In genomic region chr6:129307845-129308244, GRCh38 we compare ENCODE assay signal across 25 cellular contexts.
DNase-seq lines count a peak whose midpoint lies in the region; ATAC-seq, FAIRE-seq and TF ChIP-seq lines count a peak whose summit lies in the region.
"Had no signal": no experiment of that assay in that cellular context is flagged by ENCODE, and none has a peak within 500 bp of the region (broad histone marks: within the 10 kb centered on the region; RNA-seq: fewer than 3 reads in every experiment).

No MANE protein-coding gene starts in this region.

- intact Hi-C loops in HepG2 (cut with micrococcal nuclease; ENCODE audit: unreplicated experiment) (no loop called here), right lobe of liver (cut with DNase I) (no loop called here), PC-3 (cut with micrococcal nuclease) (loop anchor here (5.0 kb wide), 2 partner anchors 56 to 501 kb away; no protein-coding TSS in a partner anchor), K562 (cut with micrococcal nuclease) (no loop called here)

- H3K27ac ChIP-seq in HepG2 (ENCODE audit: extremely low read length, insufficient read depth, low read length) (no peak overlapping the region), right lobe of liver (no peak overlapping the region), PC-3 (ENCODE audit: low read length) (no peak overlapping the region), K562 (ENCODE audit: extremely low read depth, low read depth, low read length) (no peak overlapping the region)
- H3K27ac ChIP-seq: 22Rv1, BLaER1 had no signal

- in situ Hi-C loops in HepG2 (cut with HindIII; ENCODE audit: extremely low pct_ligation_motif_present, low pct_unique_long_range_greater_than_20kb) (no loop called here), K562 (cut with MboI) (no loop called here)

- H2AFZ ChIP-seq in HepG2 (ENCODE audit: low read length) (no peak overlapping the region), PC-3 (ENCODE audit: low read length) (no peak overlapping the region), K562 (ENCODE audit: low read depth, low read length) (no peak overlapping the region)

- H3K79me2 ChIP-seq in HepG2 (ENCODE audit: insufficient read depth, low read length) (no peaks in the 10 kb centered on the region), PC-3 (ENCODE audit: low read length) (no peaks in the 10 kb centered on the region), K562 (ENCODE audit: control insufficient read depth, insufficient read depth, low read length) (no peaks in the 10 kb centered on the region)

- no peak for DNase-seq in HepG2 (ENCODE audit: low spot score)
- no peak for DNase-seq in right lobe of liver
- no peak for DNase-seq in PC-3
- no peak for DNase-seq in K562 (ENCODE audit: extremely low read depth in 1 of 4, low spot score in 3 of 4)
- DNase-seq in activated naive CD4-positive, alpha-beta T cell treated with anti-CD3 and anti-CD28 coated beads, Interleukin-2, amount 50 U/mL, for 16 hours: no peak
- DNase-seq in NCI-H774 (lab: John Stamatoyannopoulos, UW): no peak
- DNase-seq: ACHN; BE2C; C1 segment of cervical spinal cord; CD4-positive, alpha-beta memory T cell; CD4-positive, CD25-positive, alpha-beta regulatory T cell; CD8-positive, alpha-beta memory T cell; COR-L47; DMS 273 treated with DMSO at 0.1 percent for 48 hours; DMS153; DMS53; DMS79; DND-41; EL; GDM1 had no signal

- WGBS in HepG2 (ENCODE audit: low lambda C conversion rate): 3% methylated on average over 2 of the region's 2 CpGs
- 34% methylated on average over 2 of the region's 2 CpGs for WGBS in right lobe of liver (ENCODE audit: insufficient coverage, low coverage, low lambda C conversion rate, missing lambda C conversion rate)
- WGBS in K562 (ENCODE audit: insufficient coverage, low coverage, missing lambda C conversion rate): 0% methylated on average over 2 of the region's 2 CpGs

- no peaks in the 10 kb centered on the region for H4K20me1 ChIP-seq in HepG2 (ENCODE audit: insufficient read depth, low read length)
- no peaks in the 10 kb centered on the region for H4K20me1 ChIP-seq in PC-3 (ENCODE audit: low read length)
- H4K20me1 ChIP-seq in K562 (replicated peaks; ENCODE audit: control insufficient read depth, insufficient read depth, low read length): no peaks in the 10 kb centered on the region
- H4K20me1 ChIP-seq: BLaER1 had no signal

- H3K9ac ChIP-seq in HepG2 (ENCODE audit: insufficient read depth, low read depth, low read length) (no peak overlapping the region), PC-3 (ENCODE audit: low read length) (no peak overlapping the region), K562 (ENCODE audit: insufficient read depth in 1 of 2, low read depth in 2 of 2, low read length in 2 of 2) (no peak overlapping the region)
- H3K9ac ChIP-seq: BLaER1 had no signal

- CTCF ChIA-PET in HepG2 (lab: Yijun Ruan, JAX; ENCODE audit: low intra/inter-chr PET ratio, low total read pairs) (no interaction called here), PC-3 (lab: Charles Lee) (no interaction called here), K562 (lab: Yijun Ruan, JAX; ENCODE audit: low intra/inter-chr PET ratio) (no interaction called here)

- H3F3A ChIP-seq in PC-3 (ENCODE audit: low read length, unreplicated experiment): peaks cover 4% of the 10 kb centered on the region

- H3K4me3 ChIP-seq in HepG2 (replicated peaks in 1 of 3; ENCODE audit: insufficient read depth in 1 of 3, low read depth in 2 of 3, low read length in 3 of 3) (no peak overlapping the region), right lobe of liver (no peak overlapping the region), PC-3 (ENCODE audit: low read length) (no peak overlapping the region), K562 (no peak overlapping the region)
- H3K4me3 ChIP-seq: BLaER1, GM12878 had no signal

- H3K27me3 ChIP-seq in HepG2 (ENCODE audit: control insufficient read depth in 1 of 2, insufficient read depth in 2 of 2, low read length in 2 of 2) (no peaks in the 10 kb centered on the region), right lobe of liver (no peaks in the 10 kb centered on the region), PC-3 (ENCODE audit: low read length) (no peaks in the 10 kb centered on the region), K562 (ENCODE audit: control insufficient read depth in 2 of 2, insufficient read depth in 2 of 2, low read length in 2 of 2) (no peaks in the 10 kb centered on the region)
- H3K27me3 ChIP-seq: BE2C, BLaER1 had no signal

- BruUV-seq in HepG2 (replicated peaks; lab: Mats Ljungman, UMichigan): no TSS peak
- no TSS peak for BruUV-seq in PC-3 (replicated peaks; lab: Mats Ljungman, UMichigan)
- no TSS peak for BruUV-seq in K562 (replicated peaks; lab: Mats Ljungman, UMichigan)

- ATAC-seq in HepG2: no peak
- no peak for ATAC-seq in right lobe of liver
- no peak for ATAC-seq in PC-3
- ATAC-seq in K562: no peak
- ATAC-seq: GM12878 had no signal

- TF ChIP-seq POLR2A in HepG2 (IDR thresholded peaks at IDR 0.05; ENCODE audit: insufficient read depth in 1 of 2, low read depth in 2 of 2, low read length in 2 of 2) (no peak), right lobe of liver (IDR thresholded peaks at IDR 0.05) (no peak), K562 (conservative IDR thresholded peaks at IDR 0.05) (no peak)

- POLR2A ChIA-PET in HepG2 (lab: Yijun Ruan, JAX): no interaction called here
- POLR2A ChIA-PET in PC-3 (lab: Charles Lee; ENCODE audit: unreplicated experiment): no interaction called here
- POLR2A ChIA-PET in K562 (lab: Yijun Ruan, JAX): no interaction called here

- H3K9me2 ChIP-seq in PC-3 (replicated peaks; ENCODE audit: low read length): no peaks in the 10 kb centered on the region

- H3K36me3 ChIP-seq in HepG2 (replicated peaks in 1 of 2; ENCODE audit: control insufficient read depth in 1 of 2, insufficient read depth in 2 of 2, low read length in 2 of 2) (no peaks in the 10 kb centered on the region), right lobe of liver (no peaks in the 10 kb centered on the region), PC-3 (ENCODE audit: low read depth, low read length) (no peaks in the 10 kb centered on the region), K562 (ENCODE audit: control insufficient read depth, insufficient read depth, low read length) (no peaks in the 10 kb centered on the region)
- H3K36me3 ChIP-seq: BE2C, BLaER1 had no signal

- TF ChIP-seq CTCF in HepG2 (CRISPR knock-in tag; IDR thresholded peaks at IDR 0.05): no peak
- no peak for TF ChIP-seq CTCF in right lobe of liver (IDR thresholded peaks at IDR 0.05)
- no peak for TF ChIP-seq CTCF in PC-3 (conservative IDR thresholded peaks at IDR 0.05; ENCODE audit: low read depth, low read length)
- TF ChIP-seq CTCF in K562 (IDR thresholded peaks at IDR 0.05 in 2 of 3, conservative IDR thresholded peaks at IDR 0.05 in 1 of 3; ENCODE audit: insufficient read depth in 2 of 3, low read depth in 1 of 3, low read length in 3 of 3): no peak

- H3K9me3 ChIP-seq in HepG2 (ENCODE audit: low read length): no peaks in the 10 kb centered on the region
- no peaks in the 10 kb centered on the region for H3K9me3 ChIP-seq in right lobe of liver
- H3K9me3 ChIP-seq in PC-3 (ENCODE audit: low read length): no peaks in the 10 kb centered on the region
- no peaks in the 10 kb centered on the region for H3K9me3 ChIP-seq in K562 (replicated peaks; ENCODE audit: control insufficient read depth, insufficient read depth, low read depth, low read length)
- H3K9me3 ChIP-seq: BE2C had no signal

- H3K4me2 ChIP-seq in HepG2 (ENCODE audit: low read depth, low read length): no peak overlapping the region
- peak overlapping the region; percentile 9; the same call in 1 of the 2 replicates for H3K4me2 ChIP-seq in PC-3 (ENCODE audit: low read length)
- no peak overlapping the region for H3K4me2 ChIP-seq in K562 (ENCODE audit: insufficient read depth, low read length)
- H3K4me2 ChIP-seq: BLaER1 had no signal

- no peak for TF ChIP-seq RAD21 in HepG2 (CRISPR knock-in tag; IDR thresholded peaks at IDR 0.05)
- TF ChIP-seq RAD21 in K562 (CRISPR knock-in tag; conservative IDR thresholded peaks at IDR 0.05 in 1 of 2, IDR thresholded peaks at IDR 0.05 in 1 of 2): no peak

- TF ChIP-seq EP300 in HepG2 (IDR thresholded peaks at IDR 0.05; ENCODE audit: low read depth in 2 of 2, low read length in 2 of 2) (no peak), HepG2 (CRISPR knock-in tag; IDR thresholded peaks at IDR 0.05; ENCODE audit: borderline replicate concordance) (no peak), K562 (IDR thresholded peaks at IDR 0.05; ENCODE audit: low read length) (no peak)

- no peak for FAIRE-seq in HepG2 (lab: Jason Lieb, UNC)
- FAIRE-seq in K562 (lab: Jason Lieb, UNC): no peak
- FAIRE-seq: GM12878, GM12892, GM18507 had no signal

- H3K4me1 ChIP-seq in HepG2 (ENCODE audit: insufficient read depth, low read length): no peaks in the 10 kb centered on the region
- H3K4me1 ChIP-seq in right lobe of liver: no peaks in the 10 kb centered on the region
- H3K4me1 ChIP-seq in PC-3 (ENCODE audit: insufficient read depth, low read length): peaks cover 50% of the 10 kb centered on the region
- H3K4me1 ChIP-seq in K562 (replicated peaks in 1 of 2; ENCODE audit: control insufficient read depth in 2 of 2, insufficient read depth in 2 of 2, low read length in 2 of 2): no peaks in the 10 kb centered on the region
- H3K4me1 ChIP-seq: BE2C, BLaER1 had no signal

- H3K9me1 ChIP-seq in K562 (ENCODE audit: control insufficient read depth, insufficient read depth, low read length): no peaks in the 10 kb centered on the region

TF ChIP-seq in HepG2, 621 proteins besides CTCF, POLR2A, EP300 and RAD21:
- TF ChIP-seq TRIM24 (CRISPR knock-in tag; IDR thresholded peaks at IDR 0.05) (no peak), NR1H2 (CRISPR knock-in tag; IDR thresholded peaks at IDR 0.05; ENCODE audit: borderline replicate concordance, low read depth) (no peak), MAFK (conservative IDR thresholded peaks at IDR 0.05 in 1 of 2, IDR thresholded peaks at IDR 0.05 in 1 of 2; ENCODE audit: low read length in 2 of 2) (peak; percentile 88), MAFF (IDR thresholded peaks at IDR 0.05; ENCODE audit: low read depth, low read length) (peak; percentile 83)

TF ChIP-seq in K562, 482 proteins besides CTCF, POLR2A, EP300 and RAD21:
- TF ChIP-seq, protein P1, sequence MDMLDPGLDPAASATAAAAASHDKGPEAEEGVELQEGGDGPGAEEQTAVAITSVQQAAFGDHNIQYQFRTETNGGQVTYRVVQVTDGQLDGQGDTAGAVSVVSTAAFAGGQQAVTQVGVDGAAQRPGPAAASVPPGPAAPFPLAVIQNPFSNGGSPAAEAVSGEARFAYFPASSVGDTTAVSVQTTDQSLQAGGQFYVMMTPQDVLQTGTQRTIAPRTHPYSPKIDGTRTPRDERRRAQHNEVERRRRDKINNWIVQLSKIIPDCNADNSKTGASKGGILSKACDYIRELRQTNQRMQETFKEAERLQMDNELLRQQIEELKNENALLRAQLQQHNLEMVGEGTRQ (CRISPR knock-in tag; IDR thresholded peaks at IDR 0.05): no peak
- TF ChIP-seq ZNF316 (IDR thresholded peaks at IDR 0.05): peak; percentile 30; the same call in 1 of the 2 replicates

Comparison
In these comparisons a context has a peak if more than half of its experiments do, and no peak if none do; other contexts are left out.
1. Of the 241 proteins assayed by ChIP-seq in both HepG2 and K562: peak only in HepG2: MAFF and MAFK; only in K562: none; in both: none; in neither: 239.